ENCODE assay signal across 22 cellular contexts in the genomic region with DNA sequence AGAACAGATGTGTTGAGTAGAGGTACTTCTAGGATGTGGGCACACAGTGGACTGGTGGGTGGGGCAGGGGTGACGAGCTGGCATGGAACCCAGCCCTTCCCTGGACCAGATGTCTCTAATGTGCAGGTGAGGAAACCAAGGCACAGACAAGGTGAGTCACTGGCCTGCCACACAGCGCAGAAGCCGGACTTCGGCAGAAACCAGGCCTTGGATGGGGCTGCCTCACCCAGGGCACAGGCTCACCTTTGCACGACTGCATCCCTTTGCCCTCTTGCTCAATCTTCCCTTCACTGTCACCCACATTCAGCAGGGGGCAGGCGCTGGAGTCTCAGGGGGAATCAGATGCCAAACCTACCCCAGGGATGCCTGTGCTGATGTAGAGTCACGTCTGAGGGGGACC.
"Had no signal": no experiment of that assay in that cellular context is flagged by ENCODE, and none has a peak within 500 bp of the region (broad histone marks: within the 10 kb centered on the region; RNA-seq: fewer than 3 reads in every experiment).

No MANE protein-coding gene starts in this region.

- H3K4me3 ChIP-seq: colonic mucosa, right atrium auricular region, stomach, thoracic aorta, transverse colon had no signal

- H3K9me3 ChIP-seq: colonic mucosa, neutrophil, right atrium auricular region, stomach, thoracic aorta, transverse colon had no signal

- H3K27me3 ChIP-seq: colonic mucosa, neutrophil, right atrium auricular region, transverse colon had no signal

- DNase-seq: colonic mucosa; dermis blood vessel endothelial cell; endodermal cell; erythroblast; foreskin keratinocyte; left cardiac atrium; left ventricle myocardium superior; mesendoderm; naive thymus-derived CD4-positive, alpha-beta T cell; nephron progenitor cell; stimulated activated CD4-positive, alpha-beta T cell treated with anti-CD3 and anti-CD28 coated beads, Interleukin-2, amount 100 ng/mL, for 24 hours; stimulated activated CD4-positive, alpha-beta T cell treated with anti-CD3 and anti-CD28 coated beads, Interleukin-4, amount 100 ng/mL, for 4 hours; stimulated activated naive CD4-positive, alpha-beta T cell; stomach; substantia nigra; transverse colon had no signal

- H3K27ac ChIP-seq: colonic mucosa, foreskin keratinocyte, neutrophil, right atrium auricular region, stomach, thoracic aorta, transverse colon had no signal

- H3K4me1 ChIP-seq: colonic mucosa, foreskin keratinocyte, right atrium auricular region, transverse colon had no signal

- ATAC-seq: foreskin keratinocyte; left cardiac atrium; left ventricle myocardium superior; naive thymus-derived CD4-positive, alpha-beta T cell had no signal

- H3K36me3 ChIP-seq: colonic mucosa, neutrophil, right atrium auricular region, stomach, thoracic aorta, transverse colon had no signal

- FAIRE-seq: endothelial cell of umbilical vein, kidney, urothelium cell line had no signal
